ENCODE assay signal across 13 cellular contexts in the genomic region with DNA sequence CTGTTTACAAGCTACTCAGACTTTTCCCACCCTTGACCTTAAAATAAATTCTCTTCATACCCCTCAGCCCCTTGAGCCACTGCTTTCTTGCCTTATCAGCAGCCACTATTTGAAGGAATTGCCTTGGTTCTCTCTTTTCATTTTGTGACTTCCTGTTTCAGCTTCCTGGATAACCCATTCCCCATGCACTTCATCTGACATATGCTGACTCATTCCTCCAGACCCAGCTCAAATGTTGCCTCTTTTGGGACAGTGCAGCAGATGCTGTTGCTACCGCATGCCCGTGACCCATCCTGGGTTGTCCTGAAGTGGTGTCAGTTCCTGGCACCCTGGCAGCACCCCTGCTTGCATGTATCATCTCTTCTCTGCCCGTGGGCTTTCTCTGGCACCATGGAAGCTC.
"Had no signal": no experiment of that assay in that cellular context is flagged by ENCODE, and none has a peak within 500 bp of the region (broad histone marks: within the 10 kb centered on the region; RNA-seq: fewer than 3 reads in every experiment).

No MANE protein-coding gene starts in this region.

- H3K36me3 Mint-ChIP-seq: neural progenitor cell, type B pancreatic cell had no signal

- H3K9me3 Mint-ChIP-seq: activated naive CD4-positive, alpha-beta T cell treated with anti-CD3 and anti-CD28 coated beads for 36 hours; activated T-helper 2 cell treated with anti-CD3 and anti-CD28 coated beads, Interferon-gamma antibody, Interleukin-2, Interleukin-4, amounts not matched to agents 10 μg/mL and 5 μg/mL and 100 μg/mL, durations not matched to agents 14 hours and 24 hours and 36 hours; dendritic cell treated with granulocyte-macrophage colony-stimulating factor and Interleukin-4, amounts not matched to agents 40 ng/mL and 50 ng/mL, for 4 days; neural progenitor cell; stimulated activated naive CD8-positive, alpha-beta T cell treated with anti-CD3 and anti-CD28 coated beads, Interleukin-15, Interleukin-2, amounts not matched to agents 100 ng/mL and 50 ng/mL, for 24 hours; type B pancreatic cell had no signal

- H3K27ac Mint-ChIP-seq: activated naive CD4-positive, alpha-beta T cell treated with anti-CD3 and anti-CD28 coated beads for 36 hours; activated T-helper 2 cell treated with anti-CD3 and anti-CD28 coated beads, Interferon-gamma antibody, Interleukin-2, Interleukin-4, amounts not matched to agents 10 μg/mL and 5 μg/mL and 100 μg/mL, durations not matched to agents 14 hours and 24 hours and 36 hours; dendritic cell treated with granulocyte-macrophage colony-stimulating factor and Interleukin-4, amounts not matched to agents 40 ng/mL and 50 ng/mL, for 4 days; neural progenitor cell; stimulated activated naive CD8-positive, alpha-beta T cell treated with anti-CD3 and anti-CD28 coated beads, Interleukin-15, Interleukin-2, amounts not matched to agents 100 ng/mL and 50 ng/mL, for 24 hours; type B pancreatic cell had no signal

- ATAC-seq: left lobe of liver, right lobe of liver had no signal

- H3K4me3 Mint-ChIP-seq: activated naive CD4-positive, alpha-beta T cell treated with anti-CD3 and anti-CD28 coated beads for 36 hours; dendritic cell treated with granulocyte-macrophage colony-stimulating factor and Interleukin-4, amounts not matched to agents 40 ng/mL and 50 ng/mL, for 4 days; neural progenitor cell; stimulated activated naive CD8-positive, alpha-beta T cell treated with anti-CD3 and anti-CD28 coated beads, Interleukin-15, Interleukin-2, amounts not matched to agents 100 ng/mL and 50 ng/mL, for 24 hours; type B pancreatic cell had no signal

- DNase-seq: activated CD4-positive, CD25-positive, alpha-beta regulatory T cell treated with anti-CD3 and anti-CD28 coated beads, Interleukin-2, amount 50 U/mL, for 72 hours; activated naive CD4-positive, alpha-beta T cell treated with anti-CD3 and anti-CD28 coated beads for 36 hours; activated T-cell treated with anti-CD3 and anti-CD28 coated beads for 4 hours; midbrain; ovary; right lobe of liver; spleen had no signal
